Comparison of ENCODE assay signal across 1 cellular context in genomic region chr7:75732764-75733630, GRCh38.
TF ChIP-seq lines count a peak whose summit lies in the region.

No MANE protein-coding gene starts in this region.

TF ChIP-seq in SK-N-SH, 30 proteins besides CTCF, POLR2A, EP300 and RAD21 (continued from another document):
- TF ChIP-seq, protein P1, sequence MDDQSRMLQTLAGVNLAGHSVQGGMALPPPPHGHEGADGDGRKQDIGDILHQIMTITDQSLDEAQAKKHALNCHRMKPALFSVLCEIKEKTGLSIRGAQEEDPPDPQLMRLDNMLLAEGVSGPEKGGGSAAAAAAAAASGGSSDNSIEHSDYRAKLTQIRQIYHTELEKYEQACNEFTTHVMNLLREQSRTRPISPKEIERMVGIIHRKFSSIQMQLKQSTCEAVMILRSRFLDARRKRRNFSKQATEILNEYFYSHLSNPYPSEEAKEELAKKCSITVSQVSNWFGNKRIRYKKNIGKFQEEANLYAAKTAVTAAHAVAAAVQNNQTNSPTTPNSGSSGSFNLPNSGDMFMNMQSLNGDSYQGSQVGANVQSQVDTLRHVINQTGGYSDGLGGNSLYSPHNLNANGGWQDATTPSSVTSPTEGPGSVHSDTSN (IDR thresholded peaks at IDR 0.05): peak; percentile 92
- TF ChIP-seq SMC3 (IDR thresholded peaks at IDR 0.05; ENCODE audit: low read depth, low read length) (no peak), NRF1 (IDR thresholded peaks at IDR 0.05; ENCODE audit: low read depth, low read length) (no peak), FOSL2 (IDR thresholded peaks at IDR 0.05; ENCODE audit: borderline replicate concordance, low read depth) (peak; percentile 84), TAF1 (IDR thresholded peaks at IDR 0.05; ENCODE audit: borderline replicate concordance, low read depth, low read length) (0 out of 2 replicates have a peak, but pooled peaks have one; percentile 37), ELF1 (IDR thresholded peaks at IDR 0.05) (no peak), TCF12 (IDR thresholded peaks at IDR 0.05) (peak; percentile 78), RFX5 (IDR thresholded peaks at IDR 0.05; ENCODE audit: low read length) (no peak), GABPA (IDR thresholded peaks at IDR 0.05; ENCODE audit: low read depth) (no peak), EZH2phosphoT487 (IDR thresholded peaks at IDR 0.05; ENCODE audit: borderline replicate concordance, low read depth) (no peak), YY1 (IDR thresholded peaks at IDR 0.05; ENCODE audit: low read depth) (no peak), MEF2A (IDR thresholded peaks at IDR 0.05; ENCODE audit: borderline replicate concordance, low read depth) (peak; percentile 9; the same call in 1 of the 2 replicates), FOXJ3 (CRISPR knock-in tag; IDR thresholded peaks at IDR 0.05) (no peak), RCOR1 (IDR thresholded peaks at IDR 0.05; ENCODE audit: low read length) (no peak), GATA2 (CRISPR knock-in tag; IDR thresholded peaks at IDR 0.05) (no peak), TEAD4 (IDR thresholded peaks at IDR 0.05; ENCODE audit: borderline replicate concordance, insufficient read depth) (peak; percentile 64; the same call in 1 of the 2 replicates)
- TF ChIP-seq, protein P2, sequence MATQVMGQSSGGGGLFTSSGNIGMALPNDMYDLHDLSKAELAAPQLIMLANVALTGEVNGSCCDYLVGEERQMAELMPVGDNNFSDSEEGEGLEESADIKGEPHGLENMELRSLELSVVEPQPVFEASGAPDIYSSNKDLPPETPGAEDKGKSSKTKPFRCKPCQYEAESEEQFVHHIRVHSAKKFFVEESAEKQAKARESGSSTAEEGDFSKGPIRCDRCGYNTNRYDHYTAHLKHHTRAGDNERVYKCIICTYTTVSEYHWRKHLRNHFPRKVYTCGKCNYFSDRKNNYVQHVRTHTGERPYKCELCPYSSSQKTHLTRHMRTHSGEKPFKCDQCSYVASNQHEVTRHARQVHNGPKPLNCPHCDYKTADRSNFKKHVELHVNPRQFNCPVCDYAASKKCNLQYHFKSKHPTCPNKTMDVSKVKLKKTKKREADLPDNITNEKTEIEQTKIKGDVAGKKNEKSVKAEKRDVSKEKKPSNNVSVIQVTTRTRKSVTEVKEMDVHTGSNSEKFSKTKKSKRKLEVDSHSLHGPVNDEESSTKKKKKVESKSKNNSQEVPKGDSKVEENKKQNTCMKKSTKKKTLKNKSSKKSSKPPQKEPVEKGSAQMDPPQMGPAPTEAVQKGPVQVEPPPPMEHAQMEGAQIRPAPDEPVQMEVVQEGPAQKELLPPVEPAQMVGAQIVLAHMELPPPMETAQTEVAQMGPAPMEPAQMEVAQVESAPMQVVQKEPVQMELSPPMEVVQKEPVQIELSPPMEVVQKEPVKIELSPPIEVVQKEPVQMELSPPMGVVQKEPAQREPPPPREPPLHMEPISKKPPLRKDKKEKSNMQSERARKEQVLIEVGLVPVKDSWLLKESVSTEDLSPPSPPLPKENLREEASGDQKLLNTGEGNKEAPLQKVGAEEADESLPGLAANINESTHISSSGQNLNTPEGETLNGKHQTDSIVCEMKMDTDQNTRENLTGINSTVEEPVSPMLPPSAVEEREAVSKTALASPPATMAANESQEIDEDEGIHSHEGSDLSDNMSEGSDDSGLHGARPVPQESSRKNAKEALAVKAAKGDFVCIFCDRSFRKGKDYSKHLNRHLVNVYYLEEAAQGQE (IDR thresholded peaks at IDR 0.05; ENCODE audit: low read depth, low read length): peak; percentile 66; the same call in 1 of the 2 replicates
- TF ChIP-seq, protein P3, sequence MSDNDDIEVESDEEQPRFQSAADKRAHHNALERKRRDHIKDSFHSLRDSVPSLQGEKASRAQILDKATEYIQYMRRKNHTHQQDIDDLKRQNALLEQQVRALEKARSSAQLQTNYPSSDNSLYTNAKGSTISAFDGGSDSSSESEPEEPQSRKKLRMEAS (IDR thresholded peaks at IDR 0.05; ENCODE audit: low read depth): peak; percentile 48
- TF ChIP-seq, protein P4, sequence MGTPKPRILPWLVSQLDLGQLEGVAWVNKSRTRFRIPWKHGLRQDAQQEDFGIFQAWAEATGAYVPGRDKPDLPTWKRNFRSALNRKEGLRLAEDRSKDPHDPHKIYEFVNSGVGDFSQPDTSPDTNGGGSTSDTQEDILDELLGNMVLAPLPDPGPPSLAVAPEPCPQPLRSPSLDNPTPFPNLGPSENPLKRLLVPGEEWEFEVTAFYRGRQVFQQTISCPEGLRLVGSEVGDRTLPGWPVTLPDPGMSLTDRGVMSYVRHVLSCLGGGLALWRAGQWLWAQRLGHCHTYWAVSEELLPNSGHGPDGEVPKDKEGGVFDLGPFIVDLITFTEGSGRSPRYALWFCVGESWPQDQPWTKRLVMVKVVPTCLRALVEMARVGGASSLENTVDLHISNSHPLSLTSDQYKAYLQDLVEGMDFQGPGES (IDR thresholded peaks at IDR 0.05; ENCODE audit: low read depth, low read length): no peak
TF ChIP-seq in SK-N-SH: peak in this region for 13.
